In genomic region chr12:111304642-111305071, GRCh38 we compare ENCODE assay signal across 8 cellular contexts.
DNase-seq lines count a peak whose midpoint lies in the region; ATAC-seq and TF ChIP-seq lines count a peak whose summit lies in the region.

No MANE protein-coding gene starts in this region.

- no peak overlapping the region for H3K27ac Mint-ChIP-seq in GM23338

- H3K4me3 ChIP-seq in GM23338 (no peak overlapping the region), thyroid gland (replicated peaks in 1 of 3) (no peak overlapping the region), mucosa of descending colon (no peak overlapping the region)

- WGBS in thyroid gland, 2 donors: 55 to 59% methylated on average over 2 to 3 of the region's 3 CpGs

- H3K9me3 ChIP-seq in thyroid gland (no peaks in the 10 kb centered on the region), mucosa of descending colon (peaks cover 28% of the 10 kb centered on the region)

- H3K4me3 Mint-ChIP-seq in GM23338: no peak overlapping the region

- intact Hi-C loops in thyroid gland (cut with DNase I) (no loop called here), mucosa of descending colon (cut with DNase I, micrococcal nuclease) (loop anchor here in 1 of 2 donors (5.0 kb wide), 1 partner anchor 277 kb away; no protein-coding TSS in a partner anchor)

- ATAC-seq in GM23338: peak; percentile 46; the same call in 2 of the 3 replicates
- no peak for ATAC-seq in HG03457 (IDR thresholded peaks at IDR 0.05; ENCODE audit: unreplicated experiment)
- ATAC-seq in mucosa of descending colon: no peak

- H3K27me3 ChIP-seq in GM23338 (ENCODE audit: insufficient read depth) (no peaks in the 10 kb centered on the region), thyroid gland (no peaks in the 10 kb centered on the region)

- no peaks in the 10 kb centered on the region for H3K79me2 ChIP-seq in GM23338 (replicated peaks; ENCODE audit: insufficient read depth)

- peaks cover 38% of the 10 kb centered on the region for H3K9me3 Mint-ChIP-seq in GM23338

- H3K9me2 ChIP-seq in GM23338 (ENCODE audit: insufficient read depth): no peaks in the 10 kb centered on the region

- no peak for TF ChIP-seq POLR2A in thyroid gland (IDR thresholded peaks at IDR 0.05)

- H3K36me3 ChIP-seq in GM23338 (ENCODE audit: insufficient read depth) (peaks cover 7% of the 10 kb centered on the region), thyroid gland (no peaks in the 10 kb centered on the region), mucosa of descending colon (ENCODE audit: low read depth) (no peaks in the 10 kb centered on the region)

- H3K36me3 Mint-ChIP-seq in GM23338 (ENCODE audit: low read depth): peaks cover 41% of the 10 kb centered on the region

- no peak overlapping the region for H2AFZ ChIP-seq in GM23338

- H3K27me3 Mint-ChIP-seq in GM23338 (ENCODE audit: insufficient read depth, low read depth, poor library complexity): peaks cover 2% of the 10 kb centered on the region

- no peaks in the 10 kb centered on the region for H3F3A ChIP-seq in GM23338 (replicated peaks; ENCODE audit: low read depth)

- TF ChIP-seq CTCF in GM23338 (conservative IDR thresholded peaks at IDR 0.05; ENCODE audit: low read depth in 2 of 2) (peak; percentile 87 to 97), thyroid gland (IDR thresholded peaks at IDR 0.05) (peak in 4 of 6 experiments; percentile 7 to 42 (median 36)), mucosa of descending colon (IDR thresholded peaks at IDR 0.05) (no peak)

- H3K4me1 Mint-ChIP-seq in GM23338: peaks cover 2% of the 10 kb centered on the region; the same call in 2 of the 3 replicates

- H4K20me1 ChIP-seq in GM23338 (replicated peaks; ENCODE audit: insufficient read depth): no peaks in the 10 kb centered on the region

- DNase-seq in 8988T: peak; percentile 49
- DNase-seq in GM23338 (ENCODE audit: low spot score): peak; percentile 71
- DNase-seq in activated CD4-positive, alpha-beta T cell treated with anti-CD3 and anti-CD28 coated beads, Interleukin-2, amount 50 U/mL, for 1 hour: peak; percentile 25
- peak; percentile 33 for DNase-seq in germinal center (ENCODE audit: low spot score)
- no peak for DNase-seq in thyroid gland
- DNase-seq in mucosa of descending colon: no peak
- no peak for DNase-seq in AG20443 (ENCODE audit: low spot score)

- H3K4me1 ChIP-seq in GM23338 (ENCODE audit: insufficient read depth) (no peaks in the 10 kb centered on the region), thyroid gland (no peaks in the 10 kb centered on the region), mucosa of descending colon (ENCODE audit: low read depth) (no peaks in the 10 kb centered on the region)

- H3K4me2 ChIP-seq in GM23338: no peak overlapping the region

- no peak overlapping the region for H3K27ac ChIP-seq in GM23338 (ENCODE audit: low read depth)
- H3K27ac ChIP-seq in thyroid gland: no peak overlapping the region

TF ChIP-seq in GM23338, 12 proteins besides CTCF, POLR2A, EP300 and RAD21:
- TF ChIP-seq ZNF331 (CRISPR knock-in tag; IDR thresholded peaks at IDR 0.05; ENCODE audit: low read depth) (peak; percentile 71), ETS1 (IDR thresholded peaks at IDR 0.05) (no peak), ZNF114 (CRISPR knock-in tag; IDR thresholded peaks at IDR 0.05) (no peak), CREB1 (CRISPR knock-in tag; IDR thresholded peaks at IDR 0.05; ENCODE audit: low read depth) (0 out of 2 replicates have a peak, but pooled peaks have one; percentile 13), ZNF462 (CRISPR knock-in tag; IDR thresholded peaks at IDR 0.05) (no peak)

Comparison
In these comparisons a context has a peak if more than half of its experiments do, and no peak if none do; other contexts are left out.
1. DNase-seq: peak in 8988T (single experiment), GM23338 (single experiment), activated CD4-positive, alpha-beta T cell treated with anti-CD3 and anti-CD28 coated beads, Interleukin-2, amount 50 U/mL, for 1 hour (single experiment) and germinal center (single experiment); none in thyroid gland (0 of 2), mucosa of descending colon (0 of 3) and AG20443 (single experiment).